In the genomic region with DNA sequence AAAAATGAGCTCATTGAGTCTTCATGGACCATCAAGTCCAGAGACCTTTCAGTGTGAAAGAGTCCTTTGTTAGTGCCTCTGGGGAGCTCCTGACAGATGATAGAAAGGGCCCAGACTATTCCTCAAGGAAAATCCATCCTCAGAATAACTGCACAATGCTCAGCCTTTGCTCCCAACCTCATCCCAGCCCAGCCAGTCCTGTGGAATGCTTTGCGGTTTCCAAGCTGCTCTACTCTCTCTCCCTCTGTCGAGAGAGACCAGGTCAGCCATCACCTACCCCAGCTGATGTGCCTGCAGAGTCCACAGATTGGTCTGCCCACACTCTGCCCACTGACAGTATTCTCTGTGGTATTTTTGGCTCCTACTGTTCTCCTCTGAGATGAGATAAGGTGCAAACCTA, we compare ENCODE assay signal across 15 cellular contexts.
"Had no signal": no experiment of that assay in that cellular context is flagged by ENCODE, and none has a peak within 500 bp of the region (broad histone marks: within the 10 kb centered on the region; RNA-seq: fewer than 3 reads in every experiment).

No MANE protein-coding gene starts in this region.

- H3K9me3 Mint-ChIP-seq: activated B cell treated with CpG ODN at 0.5 μM for 24 hours, neural progenitor cell had no signal

- H3K4me1 ChIP-seq: gastrocnemius medialis, neural progenitor cell, parathyroid adenoma, stomach, tibial artery had no signal

- H3K4me1 Mint-ChIP-seq: activated B cell treated with CpG ODN at 0.5 μM for 24 hours; activated CD4-positive, alpha-beta T cell treated with anti-CD3 and anti-CD28 coated beads, Interleukin-2, amount 10 ng/mL, durations not matched to agents 24 days and 14 days; activated naive CD8-positive, alpha-beta T cell treated with anti-CD3 and anti-CD28 coated beads, Interleukin-2, amount 50 U/mL, for 24 hours; neural progenitor cell; T-helper 17 cell had no signal

- H3K36me3 Mint-ChIP-seq: neural progenitor cell had no signal

- DNase-seq: activated B cell treated with CpG ODN at 0.5 μM for 24 hours; activated CD4-positive, alpha-beta T cell treated with anti-CD3 and anti-CD28 coated beads, Interleukin-2, amount 10 ng/mL, durations not matched to agents 24 days and 14 days; activated naive CD4-positive, alpha-beta T cell treated with Interleukin-2 at 50 U/mL for 16 hours; activated naive CD8-positive, alpha-beta T cell treated with anti-CD3 and anti-CD28 coated beads, Interleukin-2, amount 50 U/mL, for 24 hours; effector CD8-positive, alpha-beta T cell; gastrocnemius medialis; mesendoderm; retina; stomach; T-helper 17 cell; tibial artery had no signal

- H3K27ac Mint-ChIP-seq: activated B cell treated with CpG ODN at 0.5 μM for 24 hours; activated CD4-positive, alpha-beta T cell treated with anti-CD3 and anti-CD28 coated beads, Interleukin-2, amount 10 ng/mL, durations not matched to agents 24 days and 14 days; activated naive CD8-positive, alpha-beta T cell treated with anti-CD3 and anti-CD28 coated beads, Interleukin-2, amount 50 U/mL, for 24 hours; neural progenitor cell; T-helper 17 cell had no signal

- H3K9me3 ChIP-seq: gastrocnemius medialis, tibial artery had no signal

- H3K4me3 ChIP-seq: cardiac muscle cell, gastrocnemius medialis, neural progenitor cell, skin epidermis, stomach, tibial artery had no signal

- H3K36me3 ChIP-seq: cardiac muscle cell, gastrocnemius medialis, neural progenitor cell, stomach, tibial artery had no signal

- H3K4me3 Mint-ChIP-seq: activated B cell treated with CpG ODN at 0.5 μM for 24 hours; activated CD4-positive, alpha-beta T cell treated with anti-CD3 and anti-CD28 coated beads, Interleukin-2, amount 10 ng/mL, durations not matched to agents 24 days and 14 days; activated naive CD8-positive, alpha-beta T cell treated with anti-CD3 and anti-CD28 coated beads, Interleukin-2, amount 50 U/mL, for 24 hours; neural progenitor cell; T-helper 17 cell had no signal

- H3K27me3 Mint-ChIP-seq: activated CD4-positive, alpha-beta T cell treated with anti-CD3 and anti-CD28 coated beads, Interleukin-2, amount 10 ng/mL, durations not matched to agents 24 days and 14 days; activated naive CD8-positive, alpha-beta T cell treated with anti-CD3 and anti-CD28 coated beads, Interleukin-2, amount 50 U/mL, for 24 hours; T-helper 17 cell had no signal

- ATAC-seq: activated naive CD8-positive, alpha-beta T cell treated with anti-CD3 and anti-CD28 coated beads, Interleukin-2, amount 50 U/mL, for 24 hours; gastrocnemius medialis; T-helper 17 cell had no signal

- H3K27ac ChIP-seq: cardiac muscle cell, gastrocnemius medialis, neural progenitor cell, parathyroid adenoma, skin epidermis, stomach, tibial artery had no signal

- H3K27me3 ChIP-seq: cardiac muscle cell, gastrocnemius medialis, neural progenitor cell, stomach, tibial artery had no signal
